In genomic region chr20:37804584-37805566, GRCh38 we compare ENCODE assay signal across 9 cellular contexts.
DNase-seq lines count a peak whose midpoint lies in the region; ATAC-seq and TF ChIP-seq lines count a peak whose summit lies in the region.
"Had no signal": no experiment of that assay in that cellular context is flagged by ENCODE, and none has a peak within 500 bp of the region (broad histone marks: within the 10 kb centered on the region; RNA-seq: fewer than 3 reads in every experiment).

No MANE protein-coding gene starts in this region.

- H3K9me3 Mint-ChIP-seq in chondrocyte (ENCODE audit: low read depth): no peaks in the 10 kb centered on the region
- H3K9me3 Mint-ChIP-seq: nephron had no signal

- H3K27ac Mint-ChIP-seq in chondrocyte (ENCODE audit: unreplicated experiment): no peak overlapping the region

- no peaks in the 10 kb centered on the region for H3K4me1 Mint-ChIP-seq in chondrocyte (ENCODE audit: low read depth)

- peaks cover 11% of the 10 kb centered on the region for H3K36me3 Mint-ChIP-seq in chondrocyte (ENCODE audit: low read depth)

- ATAC-seq in GM18511 (IDR thresholded peaks at IDR 0.05; ENCODE audit: unreplicated experiment) (peak; percentile 88), GM21825 (IDR thresholded peaks at IDR 0.05; ENCODE audit: unreplicated experiment) (peak; percentile 73), left lobe of liver (peak; percentile 53)

- H3K27me3 Mint-ChIP-seq in chondrocyte (ENCODE audit: low read depth): no peaks in the 10 kb centered on the region

- no peak overlapping the region for H3K4me3 Mint-ChIP-seq in chondrocyte (ENCODE audit: unreplicated experiment)
- H3K4me3 Mint-ChIP-seq: nephron had no signal

- DNase-seq in NCI-H187 (lab: John Stamatoyannopoulos, UW) (peak; percentile 43 to 50), left lobe of liver (ENCODE audit: low spot score) (no peak), COLO668 (lab: John Stamatoyannopoulos, UW; ENCODE audit: unreplicated experiment) (no peak), chondrocyte (ENCODE audit: low spot score) (no peak), HuH-7 (ENCODE audit: low spot score) (no peak)
- no peak for DNase-seq in activated CD4-positive, CD25-positive, alpha-beta regulatory T cell treated with anti-CD3 and anti-CD28 coated beads, Interleukin-2, amount 50 U/mL, for 72 hours

- TF ChIP-seq CTCF in chondrocyte (IDR thresholded peaks at IDR 0.05): no peak

Comparison
In these comparisons a context has a peak if more than half of its experiments do, and no peak if none do; other contexts are left out.
1. DNase-seq: peak in NCI-H187 (2 of 2); none in left lobe of liver (single experiment), COLO668 (single experiment), chondrocyte (single experiment), activated CD4-positive, CD25-positive, alpha-beta regulatory T cell treated with anti-CD3 and anti-CD28 coated beads, Interleukin-2, amount 50 U/mL, for 72 hours (single experiment) and HuH-7 (single experiment).
2. Peak in every context shown above with its lines, with median percentiles within 50 percentile points of each other: ATAC-seq.